Comparison of ENCODE assay signal across 9 cellular contexts in the genomic region with DNA sequence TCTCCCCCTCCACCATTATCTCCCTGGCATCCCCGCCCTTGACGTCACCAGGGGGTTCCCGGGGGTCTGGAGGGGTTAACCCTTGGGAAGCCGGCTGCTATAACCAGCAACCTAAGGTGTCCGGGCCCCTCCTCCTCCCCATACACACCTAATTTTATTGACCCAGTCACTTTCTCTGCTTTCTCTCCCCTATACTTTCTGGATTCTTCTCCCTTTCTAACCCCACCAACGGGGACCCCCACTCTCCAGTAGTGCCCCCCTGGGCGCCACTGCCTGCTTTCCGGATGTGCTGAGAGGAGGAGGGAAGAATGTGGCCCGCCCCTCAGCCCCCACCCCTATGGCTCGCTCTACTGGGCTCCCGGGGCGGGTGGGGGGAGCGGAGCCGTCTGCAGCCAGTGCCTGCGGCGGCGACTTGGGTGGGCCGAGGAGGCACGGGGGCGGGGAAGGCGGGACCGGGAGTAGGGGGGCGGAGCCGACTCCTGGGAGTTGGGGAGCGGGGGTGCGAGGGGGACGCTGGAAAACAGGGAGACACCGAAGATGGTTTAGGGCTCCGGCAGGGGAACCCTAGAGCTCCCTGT. TPM values are rescaled to one million over a fixed set of nuclear protein-coding genes. Genes with fewer than 3 reads are reported as not detected.
DNase-seq lines count a peak whose midpoint lies in the region; ATAC-seq and TF ChIP-seq lines count a peak whose summit lies in the region.
"Had no signal": no experiment of that assay in that cellular context is flagged by ENCODE, and none has a peak within 500 bp of the region (broad histone marks: within the 10 kb centered on the region; RNA-seq: fewer than 3 reads in every experiment).

No MANE protein-coding gene starts in this region.

- H3K27ac Mint-ChIP-seq in Calu3 (ENCODE audit: unreplicated experiment): no peak overlapping the region
- H3K27ac Mint-ChIP-seq in activated T-cell treated with anti-CD3 and anti-CD28 coated beads, Interleukin-2, amount 50 U/mL, for 72 hours: no peak overlapping the region

- H3K36me3 Mint-ChIP-seq in Calu3 (ENCODE audit: insufficient read depth, unreplicated experiment): peaks cover 35% of the 10 kb centered on the region
- peaks cover 0 to 1% of the 10 kb centered on the region in 2 donors for H3K36me3 Mint-ChIP-seq in activated T-cell treated with anti-CD3 and anti-CD28 coated beads, Interleukin-2, amount 50 U/mL, for 72 hours (ENCODE audit: insufficient read depth in 2 of 2)

- H3K4me3 Mint-ChIP-seq in Calu3 (ENCODE audit: low read depth, unreplicated experiment): peak overlapping the region; percentile 74
- H3K4me3 Mint-ChIP-seq in activated T-cell treated with anti-CD3 and anti-CD28 coated beads, Interleukin-2, amount 50 U/mL, for 72 hours: peak overlapping the region; percentile 81 to 90

- peak overlapping the region; percentile 100 for H3K4me2 ChIP-seq in osteoblast (ENCODE audit: insufficient read depth, low read length)

- H3K27ac ChIP-seq in osteoblast (ENCODE audit: low read depth, low read length): no peak overlapping the region

- H3K27me3 Mint-ChIP-seq in Calu3 (ENCODE audit: unreplicated experiment): peaks cover 68% of the 10 kb centered on the region
- H3K27me3 Mint-ChIP-seq in activated T-cell treated with anti-CD3 and anti-CD28 coated beads, Interleukin-2, amount 50 U/mL, for 72 hours (ENCODE audit: low read depth): peaks cover 7% of the 10 kb centered on the region

- TF ChIP-seq EP300 in Ishikawa (IDR thresholded peaks at IDR 0.05; ENCODE audit: borderline replicate concordance): 0 out of 2 replicates have a peak, but pooled peaks have one; percentile 14

- H3K9me3 ChIP-seq in osteoblast (ENCODE audit: low read depth, low read length): no peaks in the 10 kb centered on the region

- intact Hi-C loops in Calu3 (cut with micrococcal nuclease; ENCODE audit: unreplicated experiment) (no loop called here), head of caudate nucleus (cut with DNase I) (no loop called here)

- H3K4me1 Mint-ChIP-seq in Calu3 (ENCODE audit: low read depth, unreplicated experiment): peaks cover 42% of the 10 kb centered on the region
- peaks cover 75% of the 10 kb centered on the region for H3K4me1 Mint-ChIP-seq in activated T-cell treated with anti-CD3 and anti-CD28 coated beads, Interleukin-2, amount 50 U/mL, for 72 hours (ENCODE audit: low read depth)

- no peak for TF ChIP-seq CTCF in Calu3 (IDR thresholded peaks at IDR 0.05; ENCODE audit: unreplicated experiment)
- no peak for TF ChIP-seq CTCF in osteoblast (IDR thresholded peaks at IDR 0.05; ENCODE audit: extremely low read depth, low read depth, low read length)

- H3K79me2 ChIP-seq in osteoblast (ENCODE audit: insufficient read depth, low read length): no peaks in the 10 kb centered on the region

- peak overlapping the region; percentile 72 for H3K4me3 ChIP-seq in osteoblast (ENCODE audit: insufficient read depth, low read length)

- CTCF ChIA-PET in Calu3 (lab: Charles Lee): interaction anchor here (0.6 to 3.6 kb wide), 3 partner anchors 25 to 197 kb away, joined by 3 to 11 read pairs (median 8); no protein-coding TSS in a partner anchor

- no peaks in the 10 kb centered on the region for H3K36me3 ChIP-seq in osteoblast (ENCODE audit: insufficient read depth, low read length)

- H3K27me3 ChIP-seq in osteoblast (ENCODE audit: insufficient read depth, low read length): peaks cover 16% of the 10 kb centered on the region

- TF ChIP-seq RAD21 in Ishikawa (IDR thresholded peaks at IDR 0.05; ENCODE audit: low read depth): no peak

- BruUV-seq in Calu3 (replicated peaks; lab: Mats Ljungman, UMichigan): no TSS peak

- DNase-seq in Calu3 (peak; percentile 34), head of caudate nucleus (peak in 29 of 42 donors; percentile 15 to 71 (median 45)), osteoblast (ENCODE audit: insufficient read length, low spot score, missing footprints) (peak; percentile 92)
- peak in 1 of 2 donors; percentile 40 for DNase-seq in activated T-cell treated with anti-CD3 and anti-CD28 coated beads, Interleukin-2, amount 50 U/mL, for 72 hours

- no peaks in the 10 kb centered on the region for H3K9me3 Mint-ChIP-seq in Calu3 (ENCODE audit: low read depth, unreplicated experiment)
- H3K9me3 Mint-ChIP-seq in activated T-cell treated with anti-CD3 and anti-CD28 coated beads, Interleukin-2, amount 50 U/mL, for 72 hours: no peaks in the 10 kb centered on the region

- no peak overlapping the region for H2AFZ ChIP-seq in osteoblast (ENCODE audit: low read length)

- peak in 1 of 2 donors; percentile 18 for ATAC-seq in activated T-cell treated with anti-CD3 and anti-CD28 coated beads, Interleukin-2, amount 50 U/mL, for 72 hours (replicated peaks in 1 of 2)
- ATAC-seq in GM21390 (IDR thresholded peaks at IDR 0.05; ENCODE audit: unreplicated experiment) (no peak), GM21825 (IDR thresholded peaks at IDR 0.05; ENCODE audit: unreplicated experiment) (no peak), GM19455 (IDR thresholded peaks at IDR 0.05; ENCODE audit: unreplicated experiment) (no peak)

- H4K20me1 ChIP-seq in osteoblast (ENCODE audit: insufficient read depth, low read length): no peaks in the 10 kb centered on the region

- H3K4me1 ChIP-seq in osteoblast (ENCODE audit: insufficient read depth, low read length): peaks cover 16% of the 10 kb centered on the region

TF ChIP-seq in Ishikawa, 13 proteins besides CTCF, POLR2A, EP300 and RAD21:
- TF ChIP-seq FOXM1 (IDR thresholded peaks at IDR 0.05; ENCODE audit: borderline replicate concordance, low read depth) (no peak), CEBPB (IDR thresholded peaks at IDR 0.05) (no peak), YY1 (IDR thresholded peaks at IDR 0.05; ENCODE audit: low read depth) (no peak), CREB1 (IDR thresholded peaks at IDR 0.05; ENCODE audit: low read depth) (no peak), TEAD4 (IDR thresholded peaks at IDR 0.05) (peak; percentile 48), TAF1 (IDR thresholded peaks at IDR 0.05; ENCODE audit: low read depth) (no peak), NFIC (IDR thresholded peaks at IDR 0.05) (no peak), ZBTB7A (IDR thresholded peaks at IDR 0.05; ENCODE audit: low read depth) (peak; percentile 51; the same call in 1 of the 2 replicates), TCF12 (IDR thresholded peaks at IDR 0.05; ENCODE audit: low read depth) (0 out of 2 replicates have a peak, but pooled peaks have one; percentile 3), EGR1 (IDR thresholded peaks at IDR 0.05) (no peak)
- TF ChIP-seq, protein P1, sequence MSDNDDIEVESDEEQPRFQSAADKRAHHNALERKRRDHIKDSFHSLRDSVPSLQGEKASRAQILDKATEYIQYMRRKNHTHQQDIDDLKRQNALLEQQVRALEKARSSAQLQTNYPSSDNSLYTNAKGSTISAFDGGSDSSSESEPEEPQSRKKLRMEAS (IDR thresholded peaks at IDR 0.05): no peak; the same call in none of the 2 replicates
- TF ChIP-seq, protein P2, sequence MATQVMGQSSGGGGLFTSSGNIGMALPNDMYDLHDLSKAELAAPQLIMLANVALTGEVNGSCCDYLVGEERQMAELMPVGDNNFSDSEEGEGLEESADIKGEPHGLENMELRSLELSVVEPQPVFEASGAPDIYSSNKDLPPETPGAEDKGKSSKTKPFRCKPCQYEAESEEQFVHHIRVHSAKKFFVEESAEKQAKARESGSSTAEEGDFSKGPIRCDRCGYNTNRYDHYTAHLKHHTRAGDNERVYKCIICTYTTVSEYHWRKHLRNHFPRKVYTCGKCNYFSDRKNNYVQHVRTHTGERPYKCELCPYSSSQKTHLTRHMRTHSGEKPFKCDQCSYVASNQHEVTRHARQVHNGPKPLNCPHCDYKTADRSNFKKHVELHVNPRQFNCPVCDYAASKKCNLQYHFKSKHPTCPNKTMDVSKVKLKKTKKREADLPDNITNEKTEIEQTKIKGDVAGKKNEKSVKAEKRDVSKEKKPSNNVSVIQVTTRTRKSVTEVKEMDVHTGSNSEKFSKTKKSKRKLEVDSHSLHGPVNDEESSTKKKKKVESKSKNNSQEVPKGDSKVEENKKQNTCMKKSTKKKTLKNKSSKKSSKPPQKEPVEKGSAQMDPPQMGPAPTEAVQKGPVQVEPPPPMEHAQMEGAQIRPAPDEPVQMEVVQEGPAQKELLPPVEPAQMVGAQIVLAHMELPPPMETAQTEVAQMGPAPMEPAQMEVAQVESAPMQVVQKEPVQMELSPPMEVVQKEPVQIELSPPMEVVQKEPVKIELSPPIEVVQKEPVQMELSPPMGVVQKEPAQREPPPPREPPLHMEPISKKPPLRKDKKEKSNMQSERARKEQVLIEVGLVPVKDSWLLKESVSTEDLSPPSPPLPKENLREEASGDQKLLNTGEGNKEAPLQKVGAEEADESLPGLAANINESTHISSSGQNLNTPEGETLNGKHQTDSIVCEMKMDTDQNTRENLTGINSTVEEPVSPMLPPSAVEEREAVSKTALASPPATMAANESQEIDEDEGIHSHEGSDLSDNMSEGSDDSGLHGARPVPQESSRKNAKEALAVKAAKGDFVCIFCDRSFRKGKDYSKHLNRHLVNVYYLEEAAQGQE (IDR thresholded peaks at IDR 0.05; ENCODE audit: low read depth): no peak
- TF ChIP-seq, protein P3, sequence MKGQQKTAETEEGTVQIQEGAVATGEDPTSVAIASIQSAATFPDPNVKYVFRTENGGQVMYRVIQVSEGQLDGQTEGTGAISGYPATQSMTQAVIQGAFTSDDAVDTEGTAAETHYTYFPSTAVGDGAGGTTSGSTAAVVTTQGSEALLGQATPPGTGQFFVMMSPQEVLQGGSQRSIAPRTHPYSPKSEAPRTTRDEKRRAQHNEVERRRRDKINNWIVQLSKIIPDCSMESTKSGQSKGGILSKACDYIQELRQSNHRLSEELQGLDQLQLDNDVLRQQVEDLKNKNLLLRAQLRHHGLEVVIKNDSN (IDR thresholded peaks at IDR 0.05): no peak

RNA-seq across cellular contexts. Expression of a gene that starts 1.8 kb away (rescaled TPM):
- total RNA-seq in Calu3 (2022) (0.54 and 0.61 TPM in 2 replicates), osteoblast (0.29 and 0.36 TPM in 2 replicates)
- total RNA-seq in activated T-cell treated with anti-CD3 and anti-CD28 coated beads, Interleukin-2, amount 50 U/mL, for 72 hours: 1 to 10 TPM in 1 of 2 donors, under 1 TPM in 1; 0.21 to 1.3 TPM

RNA-seq across cellular contexts. Expression of a gene that starts 6.3 kb away (rescaled TPM):
- 0.38 and 0.64 TPM in 2 replicates for total RNA-seq in Calu3 (2022)
- 1 to 10 TPM; 3.8 to 4.8 TPM for total RNA-seq in activated T-cell treated with anti-CD3 and anti-CD28 coated beads, Interleukin-2, amount 50 U/mL, for 72 hours
- 0.88 and 3.3 TPM in 2 replicates for total RNA-seq in osteoblast
- total RNA-seq: T-helper 2 cell treated with Interferon-gamma antibody and Interleukin-4, amounts not matched to agents 100 ng/mL and 5 ng/mL, for 36 hours had no signal

RNA-seq across cellular contexts. Expression of a gene that starts 18.3 kb away (rescaled TPM):
- total RNA-seq in Calu3 (2022) (0.39 TPM in 1 of 2 replicates, not detected in the other), osteoblast (0.29 and 0.36 TPM in 2 replicates)
- 100 to 1,000 TPM; 119 to 153 TPM for total RNA-seq in activated T-cell treated with anti-CD3 and anti-CD28 coated beads, Interleukin-2, amount 50 U/mL, for 72 hours

RNA-seq across cellular contexts. Expression of a gene that starts 26.5 kb away (rescaled TPM):
- total RNA-seq in Calu3 (2022) (358 and 369 TPM in 2 replicates), osteoblast (171 and 187 TPM in 2 replicates)
- total RNA-seq in activated T-cell treated with anti-CD3 and anti-CD28 coated beads, Interleukin-2, amount 50 U/mL, for 72 hours: 100 to 1,000 TPM; 575 to 653 TPM

RNA-seq across cellular contexts. Expression of a gene that starts 26.8 kb away (rescaled TPM):
- not detected in 2 replicates for total RNA-seq in Calu3 (2022)
- total RNA-seq in activated T-cell treated with anti-CD3 and anti-CD28 coated beads, Interleukin-2, amount 50 U/mL, for 72 hours: not detected
- total RNA-seq in osteoblast: not detected in 2 replicates
- total RNA-seq: T-helper 2 cell treated with Interferon-gamma antibody and Interleukin-4, amounts not matched to agents 100 ng/mL and 5 ng/mL, for 36 hours had no signal

Comparison
In these comparisons a context has a peak if more than half of its experiments do, and no peak if none do; other contexts are left out.
1. RNA of a gene that starts 18.3 kb away (total RNA-seq): 119 to 153 TPM in activated T-cell treated with anti-CD3 and anti-CD28 coated beads, Interleukin-2, amount 50 U/mL, for 72 hours; 0.29 to 0.36 TPM in osteoblast and 0.39 TPM in Calu3; every median in the first group is over 10 times any median in the second.